In genomic region chr12:92784795-92785562, GRCh38 we compare ENCODE assay signal across 1 cellular context.
A peak's percentile ranks its signal among the peaks of the same experiment; 100 is the strongest.
TF ChIP-seq lines count a peak whose summit lies in the region.

No MANE protein-coding gene starts in this region.

TF ChIP-seq in H1, 55 proteins besides CTCF, POLR2A, EP300 and RAD21 (continued from another document):
- TF ChIP-seq JUND (IDR thresholded peaks at IDR 0.05; ENCODE audit: low read length) (no peak), SIN3A (conservative IDR thresholded peaks at IDR 0.05 in 1 of 2, IDR thresholded peaks at IDR 0.05 in 1 of 2; ENCODE audit: low read depth in 1 of 2, low read length in 2 of 2) (peak; percentile 41 to 86; a peak in 3 of 4 replicates), SAP30 (IDR thresholded peaks at IDR 0.05; ENCODE audit: insufficient read depth, insufficient replicate concordance, low read length) (no peak), HDAC2 (IDR thresholded peaks at IDR 0.05; ENCODE audit: borderline replicate concordance in 1 of 2, low read depth in 2 of 2, low read length in 2 of 2) (no peak), CTBP2 (IDR thresholded peaks at IDR 0.05; ENCODE audit: borderline replicate concordance, insufficient read depth, insufficient read length, low read length) (no peak), MAX (IDR thresholded peaks at IDR 0.05) (peak; percentile 76; the same call in 1 of the 2 replicates), MAFK (IDR thresholded peaks at IDR 0.05; ENCODE audit: low read depth, low read length) (peak; percentile 31; the same call in 1 of the 2 replicates), KDM4A (IDR thresholded peaks at IDR 0.05; ENCODE audit: low read depth, low read length, severe bottlenecking) (no peak), SRF (IDR thresholded peaks at IDR 0.05; ENCODE audit: low read depth, low read length) (no peak)
